25 cellular contexts compared by ENCODE assay signal in the genomic region with DNA sequence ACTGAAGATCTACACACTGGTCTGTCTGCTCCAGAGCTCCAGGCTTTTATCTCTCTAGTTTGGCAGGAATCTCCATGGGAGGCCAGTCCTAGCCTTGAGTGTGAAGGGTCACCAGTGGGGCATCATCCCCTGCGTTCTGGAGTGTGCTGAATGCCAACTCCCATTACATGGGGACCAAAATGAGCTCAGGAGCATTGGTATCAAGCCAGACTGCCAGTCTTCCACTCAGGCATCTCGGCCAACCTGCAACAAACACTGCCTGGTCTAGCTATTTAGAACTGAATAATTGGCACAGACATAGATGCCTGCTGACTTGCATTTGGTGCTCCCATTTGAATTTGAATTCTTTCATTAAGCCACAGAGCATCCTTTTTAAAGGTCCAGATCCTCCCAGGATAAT.
DNase-seq lines count a peak whose midpoint lies in the region; ATAC-seq and TF ChIP-seq lines count a peak whose summit lies in the region.
"Had no signal": no experiment of that assay in that cellular context is flagged by ENCODE, and none has a peak within 500 bp of the region (broad histone marks: within the 10 kb centered on the region; RNA-seq: fewer than 3 reads in every experiment).

No MANE protein-coding gene starts in this region.

- H3K27ac ChIP-seq in right atrium auricular region = peak overlapping the region in 1 of 2 donors; percentile 51
- no peak overlapping the region for H3K27ac ChIP-seq in uterus
- H3K27ac ChIP-seq: BLaER1 treated with 17β-estradiol and CSF1 and Interleukin-3, amounts not matched to agents 10 nM and 100 nM; coronary artery; prostate gland had no signal

- ATAC-seq in Right ventricle myocardium superior (ENCODE audit: poor library complexity) = peak; percentile 93
- ATAC-seq: activated CD8-positive, alpha-beta T cell treated with anti-CD3 and anti-CD28 coated beads for 36 hours had no signal

- no peak for TF ChIP-seq POLR2A in uterus (IDR thresholded peaks at IDR 0.05)

- no peaks in the 10 kb centered on the region for H3K27me3 ChIP-seq in right atrium auricular region
- H3K27me3 ChIP-seq in uterus = no peaks in the 10 kb centered on the region
- H3K27me3 ChIP-seq: BLaER1 treated with 17β-estradiol and CSF1 and Interleukin-3, amounts not matched to agents 10 nM and 100 nM had no signal

- H3K4me3 ChIP-seq in right atrium auricular region (no peak overlapping the region), uterus (no peak overlapping the region)
- H3K4me3 ChIP-seq: BLaER1 treated with 17β-estradiol and CSF1 and Interleukin-3, amounts not matched to agents 10 nM and 100 nM; coronary artery; prostate gland had no signal

- no peak for TF ChIP-seq CTCF in right atrium auricular region (IDR thresholded peaks at IDR 0.05)
- TF ChIP-seq CTCF in uterus (IDR thresholded peaks at IDR 0.05) = no peak

- H3K9me3 ChIP-seq in right atrium auricular region (no peaks in the 10 kb centered on the region), uterus (peaks cover 0 to 2% of the 10 kb centered on the region in 2 donors)
- H3K9me3 ChIP-seq: BLaER1 treated with 17β-estradiol and CSF1 and Interleukin-3, amounts not matched to agents 10 nM and 100 nM; prostate gland had no signal

- DNase-seq in Right ventricle myocardium superior (peak; percentile 50), right atrium auricular region (ENCODE audit: low spot score) (no peak), globus pallidus (ENCODE audit: low spot score) (peak; percentile 75), midbrain (lab: John Stamatoyannopoulos, UW) (peak; percentile 36), NCI-H748 treated with DMSO at 0.1 percent for 48 hours (lab: John Stamatoyannopoulos, UW) (no peak), SIG-M5 (lab: John Stamatoyannopoulos, UW) (no peak), uterus (no peak)
- DNase-seq in stimulated activated CD4-positive, alpha-beta T cell treated with anti-CD3 and anti-CD28 coated beads, Interleukin-12 subunit alpha, Interleukin-12 subunit beta, amount 100 ng/mL, for 4 hours = no peak
- DNase-seq: ACHN; activated CD4-positive, alpha-beta T cell treated with anti-CD3 and anti-CD28 coated beads for 1 hour; activated CD8-positive, alpha-beta T cell treated with anti-CD3 and anti-CD28 coated beads for 36 hours; activated effector memory CD4-positive, alpha-beta T cell treated with anti-CD3 and anti-CD28 coated beads, Interleukin-2, amount 50 U/mL, for 16 hours; COR-L47; DMS79 treated with DMSO at 0.1 percent for 48 hours; effector memory CD4-positive, alpha-beta T cell; glutamatergic neuron; HCEC 1CT; NCI-H1694 treated with DMSO at 0.1 percent for 48 hours; NCI-H2171 treated with DMSO at 0.1 percent for 48 hours; stimulated activated CD4-positive, alpha-beta T cell treated with anti-CD3 and anti-CD28 coated beads, Interleukin-1b, Interleukin-23, amount 100 ng/mL, for 48 hours; stimulated activated CD8-positive, alpha-beta memory T cell treated with anti-CD3 and anti-CD28 coated beads, Interleukin-4, amount 100 ng/mL, for 48 hours; trophoblast cell had no signal

- intact Hi-C loops in Right ventricle myocardium superior (cut with DNase I) = loop anchor here (10.0 kb wide), 1 partner anchor 50 kb away; no protein-coding TSS in a partner anchor
- intact Hi-C loops in uterus (cut with DNase I; ENCODE audit: low total_unique reads) = no loop called here

- H3K4me1 ChIP-seq in right atrium auricular region = peaks cover 0 to 4% of the 10 kb centered on the region in 2 donors
- H3K4me1 ChIP-seq in uterus = no peaks in the 10 kb centered on the region
- H3K4me1 ChIP-seq: prostate gland had no signal

- H3K36me3 ChIP-seq in right atrium auricular region (no peaks in the 10 kb centered on the region), uterus (no peaks in the 10 kb centered on the region)
- H3K36me3 ChIP-seq: BLaER1 treated with 17β-estradiol and CSF1 and Interleukin-3, amounts not matched to agents 10 nM and 100 nM; prostate gland had no signal

Comparison
In these comparisons a context has a peak if more than half of its experiments do, and no peak if none do; other contexts are left out.
1. DNase-seq: peak in Right ventricle myocardium superior (single experiment), globus pallidus (single experiment) and midbrain (single experiment); none in right atrium auricular region (single experiment), NCI-H748 treated with DMSO at 0.1 percent for 48 hours (single experiment), stimulated activated CD4-positive, alpha-beta T cell treated with anti-CD3 and anti-CD28 coated beads, Interleukin-12 subunit alpha, Interleukin-12 subunit beta, amount 100 ng/mL, for 4 hours (single experiment), SIG-M5 (single experiment) and uterus (0 of 2).